In genomic region chr14:80434574-80435321, GRCh38 we compare ENCODE assay signal across 18 cellular contexts.
A peak's percentile ranks its signal among the peaks of the same experiment; 100 is the strongest.
DNase-seq lines count a peak whose midpoint lies in the region; ATAC-seq, FAIRE-seq and TF ChIP-seq lines count a peak whose summit lies in the region.
"Had no signal": no experiment of that assay in that cellular context is flagged by ENCODE, and none has a peak within 500 bp of the region (broad histone marks: within the 10 kb centered on the region; RNA-seq: fewer than 3 reads in every experiment).

No MANE protein-coding gene starts in this region.

- H3K36me3 ChIP-seq in right lobe of liver (no peaks in the 10 kb centered on the region), HepG2 (replicated peaks in 1 of 2; ENCODE audit: control insufficient read depth in 1 of 2, insufficient read depth in 2 of 2, low read length in 2 of 2) (no peaks in the 10 kb centered on the region), PC-3 (ENCODE audit: low read depth, low read length) (no peaks in the 10 kb centered on the region; the same call in 1 of the 2 replicates), thyroid gland (no peaks in the 10 kb centered on the region), sigmoid colon (no peaks in the 10 kb centered on the region)
- H3K36me3 ChIP-seq: SJSA1 had no signal

- CTCF ChIA-PET in HepG2 (lab: Yijun Ruan, JAX; ENCODE audit: low intra/inter-chr PET ratio, low total read pairs): no interaction called here
- CTCF ChIA-PET in PC-3 (lab: Charles Lee): no interaction called here

- intact Hi-C loops in right lobe of liver (cut with DNase I): no loop called here
- intact Hi-C loops in HepG2 (cut with micrococcal nuclease; ENCODE audit: unreplicated experiment): no loop called here
- intact Hi-C loops in PC-3 (cut with micrococcal nuclease): no loop called here
- intact Hi-C loops in thyroid gland (cut with DNase I): no loop called here
- intact Hi-C loops in sigmoid colon (cut with DNase I): no loop called here

- no peaks in the 10 kb centered on the region for H3F3A ChIP-seq in PC-3 (ENCODE audit: low read length, unreplicated experiment)

- H3K9ac ChIP-seq in HepG2 (ENCODE audit: insufficient read depth, low read depth, low read length) (no peak overlapping the region), PC-3 (ENCODE audit: low read length) (peak overlapping the region; percentile 41; the same call in 1 of the 2 replicates)

- H3K79me2 ChIP-seq in HepG2 (ENCODE audit: insufficient read depth, low read length) (no peaks in the 10 kb centered on the region), PC-3 (ENCODE audit: low read length) (no peaks in the 10 kb centered on the region)

- TF ChIP-seq CTCF in right lobe of liver (IDR thresholded peaks at IDR 0.05) (no peak), HepG2 (CRISPR knock-in tag; IDR thresholded peaks at IDR 0.05) (no peak), PC-3 (conservative IDR thresholded peaks at IDR 0.05; ENCODE audit: low read depth, low read length) (no peak), epithelial cell of proximal tubule (conservative IDR thresholded peaks at IDR 0.05; ENCODE audit: low read depth, low read length) (no peak), thyroid gland (IDR thresholded peaks at IDR 0.05) (no peak), sigmoid colon (IDR thresholded peaks at IDR 0.05) (no peak)

- no peaks in the 10 kb centered on the region for H3K9me3 ChIP-seq in right lobe of liver
- no peaks in the 10 kb centered on the region; the same call in 1 of the 2 replicates for H3K9me3 ChIP-seq in HepG2 (ENCODE audit: low read length)
- no peaks in the 10 kb centered on the region; the same call in 1 of the 2 replicates for H3K9me3 ChIP-seq in PC-3 (ENCODE audit: low read length)
- no peaks in the 10 kb centered on the region for H3K9me3 ChIP-seq in thyroid gland
- H3K9me3 ChIP-seq in sigmoid colon: peaks cover 0 to 7% (median 1%) of the 10 kb centered on the region in 4 donors
- H3K9me3 ChIP-seq: SJSA1 had no signal

- in situ Hi-C loops in HepG2 (cut with HindIII; ENCODE audit: extremely low pct_ligation_motif_present, low pct_unique_long_range_greater_than_20kb): no loop called here

- H3K4me1 ChIP-seq in right lobe of liver: no peaks in the 10 kb centered on the region
- H3K4me1 ChIP-seq in HepG2 (ENCODE audit: insufficient read depth, low read length): no peaks in the 10 kb centered on the region
- H3K4me1 ChIP-seq in PC-3 (ENCODE audit: insufficient read depth, low read length): peaks cover 17% of the 10 kb centered on the region
- no peaks in the 10 kb centered on the region for H3K4me1 ChIP-seq in thyroid gland
- H3K4me1 ChIP-seq in sigmoid colon: no peaks in the 10 kb centered on the region
- H3K4me1 ChIP-seq: SJSA1 had no signal

- POLR2A ChIA-PET in HepG2 (lab: Yijun Ruan, JAX) (no interaction called here), PC-3 (lab: Charles Lee; ENCODE audit: unreplicated experiment) (no interaction called here)

- no peak overlapping the region for H3K4me3 ChIP-seq in right lobe of liver
- no peak overlapping the region for H3K4me3 ChIP-seq in HepG2 (replicated peaks in 1 of 3; ENCODE audit: insufficient read depth in 1 of 3, low read depth in 2 of 3, low read length in 3 of 3)
- H3K4me3 ChIP-seq in PC-3 (ENCODE audit: low read length): no peak overlapping the region
- no peak overlapping the region for H3K4me3 ChIP-seq in epithelial cell of proximal tubule (ENCODE audit: low read depth, low read length)
- no peak overlapping the region for H3K4me3 ChIP-seq in thyroid gland (replicated peaks in 1 of 3)
- no peak overlapping the region for H3K4me3 ChIP-seq in sigmoid colon
- H3K4me3 ChIP-seq: dorsolateral prefrontal cortex, SJSA1 had no signal

- peak in 2 of 4 donors; percentile 55 to 56 for ATAC-seq in right lobe of liver
- ATAC-seq in HepG2: no peak
- peak; percentile 92 for ATAC-seq in PC-3
- ATAC-seq in GM21825 (IDR thresholded peaks at IDR 0.05; ENCODE audit: unreplicated experiment): no peak
- no peak for ATAC-seq in GM19023 (IDR thresholded peaks at IDR 0.05; ENCODE audit: unreplicated experiment)

- no peak for TF ChIP-seq RAD21 in HepG2 (CRISPR knock-in tag; IDR thresholded peaks at IDR 0.05)

- H3K4me2 ChIP-seq in HepG2 (ENCODE audit: low read depth, low read length) (no peak overlapping the region), PC-3 (ENCODE audit: low read length) (peak overlapping the region; percentile 5; the same call in 1 of the 2 replicates)

- TF ChIP-seq EP300 in HepG2 (IDR thresholded peaks at IDR 0.05; ENCODE audit: low read depth in 2 of 2, low read length in 2 of 2): no peak
- TF ChIP-seq EP300 in HepG2 (CRISPR knock-in tag; IDR thresholded peaks at IDR 0.05; ENCODE audit: borderline replicate concordance): no peak
- TF ChIP-seq EP300 in sigmoid colon (IDR thresholded peaks at IDR 0.05): no peak

- no CpG with 5 or more reads among the region's 1 CpG for WGBS in right lobe of liver (ENCODE audit: insufficient coverage, low coverage, low lambda C conversion rate, missing lambda C conversion rate)
- 86% methylated on average over 1 of the region's 1 CpG for WGBS in HepG2 (ENCODE audit: low lambda C conversion rate)
- 100% methylated on average over 1 of the region's 1 CpG for WGBS in thyroid gland, 2 donors
- WGBS in sigmoid colon, 2 donors: 91 to 98% methylated on average over 1 of the region's 1 CpG

- H2AFZ ChIP-seq in HepG2 (ENCODE audit: low read length): no peak overlapping the region
- H2AFZ ChIP-seq in PC-3 (ENCODE audit: low read length): peak overlapping the region; percentile 61; the same call in 1 of the 2 replicates

- H3K27ac ChIP-seq in right lobe of liver (no peak overlapping the region), HepG2 (ENCODE audit: extremely low read length, insufficient read depth, low read length) (no peak overlapping the region), PC-3 (ENCODE audit: low read length) (peak overlapping the region; percentile 75), thyroid gland (no peak overlapping the region), sigmoid colon (no peak overlapping the region)
- H3K27ac ChIP-seq: dorsolateral prefrontal cortex, SJSA1 had no signal

- DNase-seq in right lobe of liver (peak in 2 of 3 donors; percentile 37 to 56), HepG2 (ENCODE audit: low spot score) (no peak), PC-3 (peak; percentile 91), epithelial cell of proximal tubule (ENCODE audit: low read depth) (peak; percentile 33), thyroid gland (peak; percentile 31 to 33), sigmoid colon (no peak)
- DNase-seq: activated CD4-positive, alpha-beta T cell treated with anti-CD3 and anti-CD28 coated beads for 4 hours; activated CD8-positive, alpha-beta memory T cell treated with anti-CD3 and anti-CD28 coated beads, Interleukin-2, amount 50 U/mL, for 48 hours; activated naive CD4-positive, alpha-beta T cell; dorsolateral prefrontal cortex; NCI-H2029; retina; substantia nigra; T-helper 9 cell had no signal

- H3K27me3 ChIP-seq in right lobe of liver: no peaks in the 10 kb centered on the region
- no peaks in the 10 kb centered on the region; a peak in 2 of 5 replicates for H3K27me3 ChIP-seq in HepG2 (ENCODE audit: control insufficient read depth in 1 of 2, insufficient read depth in 2 of 2, low read length in 2 of 2)
- H3K27me3 ChIP-seq in PC-3 (ENCODE audit: low read length): no peaks in the 10 kb centered on the region
- no peaks in the 10 kb centered on the region for H3K27me3 ChIP-seq in thyroid gland
- H3K27me3 ChIP-seq in sigmoid colon: no peaks in the 10 kb centered on the region
- H3K27me3 ChIP-seq: dorsolateral prefrontal cortex, SJSA1 had no signal

- TF ChIP-seq POLR2A in right lobe of liver (IDR thresholded peaks at IDR 0.05): no peak
- TF ChIP-seq POLR2A in HepG2 (IDR thresholded peaks at IDR 0.05; ENCODE audit: insufficient read depth in 1 of 2, low read depth in 2 of 2, low read length in 2 of 2): no peak
- no peak for TF ChIP-seq POLR2A in thyroid gland (IDR thresholded peaks at IDR 0.05)
- no peak for TF ChIP-seq POLR2A in sigmoid colon (IDR thresholded peaks at IDR 0.05)

- no peaks in the 10 kb centered on the region for H3K9me2 ChIP-seq in PC-3 (replicated peaks; ENCODE audit: low read length)

- no peak for FAIRE-seq in HepG2 (lab: Jason Lieb, UNC)
- FAIRE-seq: astrocyte had no signal

- H4K20me1 ChIP-seq in HepG2 (ENCODE audit: insufficient read depth, low read length) (no peaks in the 10 kb centered on the region), PC-3 (ENCODE audit: low read length) (no peaks in the 10 kb centered on the region)

- no TSS peak for BruUV-seq in HepG2 (replicated peaks; lab: Mats Ljungman, UMichigan)
- BruUV-seq in PC-3 (replicated peaks; lab: Mats Ljungman, UMichigan): no TSS peak

TF ChIP-seq in HepG2, 621 proteins besides CTCF, POLR2A, EP300 and RAD21 (continues in another document):
- no peak for TF ChIP-seq AFF4 (CRISPR knock-in tag; IDR thresholded peaks at IDR 0.05)
- TF ChIP-seq SCMH1 (CRISPR knock-in tag; IDR thresholded peaks at IDR 0.05; ENCODE audit: borderline replicate concordance): no peak
- no peak for TF ChIP-seq ZSCAN22 (CRISPR knock-in tag; IDR thresholded peaks at IDR 0.05)
- no peak for TF ChIP-seq ZNF616 (CRISPR knock-in tag; IDR thresholded peaks at IDR 0.05; ENCODE audit: low read depth)

Comparison
In these comparisons a context has a peak if more than half of its experiments do, and no peak if none do; other contexts are left out.
1. DNase-seq: peak in right lobe of liver (2 of 3), PC-3 (single experiment), epithelial cell of proximal tubule (single experiment) and thyroid gland (2 of 2); none in HepG2 (single experiment) and sigmoid colon (single experiment).